ENCODE assay signal across 1 cellular context in the genomic region with DNA sequence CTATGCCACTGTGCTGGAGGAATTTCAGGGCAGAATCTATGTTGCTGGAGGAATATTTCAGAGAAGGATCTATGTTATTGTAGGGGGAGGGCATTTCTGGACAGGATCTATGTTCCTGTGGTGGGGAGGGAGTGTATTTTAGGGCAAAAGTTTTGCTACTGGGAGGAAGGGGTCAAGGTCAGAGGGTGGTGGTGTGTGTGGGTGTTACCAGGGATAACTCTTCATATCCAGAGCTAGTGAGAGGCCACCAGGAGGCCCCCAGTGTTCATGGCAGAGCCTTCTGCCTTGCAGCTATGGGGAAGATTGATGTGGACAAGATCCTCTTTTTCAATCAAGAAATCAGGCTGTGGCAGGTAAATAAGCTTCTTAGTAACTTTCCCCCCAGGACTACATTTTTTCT.
A peak's percentile ranks its signal among the peaks of the same experiment; 100 is the strongest.
TF ChIP-seq lines count a peak whose summit lies in the region.

No MANE protein-coding gene starts in this region.

TF ChIP-seq in HepG2, 621 proteins besides CTCF, POLR2A, EP300 and RAD21:
- TF ChIP-seq REL (CRISPR knock-in tag; conservative IDR thresholded peaks at IDR 0.05) (no peak), ZNF747 (CRISPR knock-in tag; IDR thresholded peaks at IDR 0.05; ENCODE audit: borderline replicate concordance) (no peak), ZNF138 (CRISPR knock-in tag; IDR thresholded peaks at IDR 0.05; ENCODE audit: low read depth) (no peak), REXO4 (CRISPR knock-in tag; IDR thresholded peaks at IDR 0.05; ENCODE audit: borderline replicate concordance) (no peak), FOSL1 (CRISPR knock-in tag; IDR thresholded peaks at IDR 0.05; ENCODE audit: borderline replicate concordance) (no peak), ZNF652 (CRISPR knock-in tag; IDR thresholded peaks at IDR 0.05; ENCODE audit: borderline replicate concordance, low read depth) (no peak), NFIC (IDR thresholded peaks at IDR 0.05; ENCODE audit: low read length) (no peak), ZFY (CRISPR knock-in tag; IDR thresholded peaks at IDR 0.05) (no peak), SIX1 (CRISPR knock-in tag; IDR thresholded peaks at IDR 0.05; ENCODE audit: borderline replicate concordance) (no peak), NR2F1 (CRISPR knock-in tag; IDR thresholded peaks at IDR 0.05) (0 out of 4 replicates have a peak, but pooled peaks of 1 of the 2 experiments have one; percentile 26), MIER3 (CRISPR knock-in tag; IDR thresholded peaks at IDR 0.05; ENCODE audit: borderline replicate concordance) (no peak), ZSCAN22 (CRISPR knock-in tag; IDR thresholded peaks at IDR 0.05) (no peak), HOXA5 (CRISPR knock-in tag; IDR thresholded peaks at IDR 0.05) (no peak), KDM5A (IDR thresholded peaks at IDR 0.05; ENCODE audit: borderline replicate concordance, low read length) (no peak), RARA (CRISPR knock-in tag; IDR thresholded peaks at IDR 0.05) (0 out of 2 replicates have a peak, but pooled peaks have one; percentile 26), SALL1 (CRISPR knock-in tag; IDR thresholded peaks at IDR 0.05) (no peak), ZNF121 (CRISPR knock-in tag; IDR thresholded peaks at IDR 0.05) (no peak), SMYD3 (CRISPR knock-in tag; IDR thresholded peaks at IDR 0.05) (no peak), NR2F6 (IDR thresholded peaks at IDR 0.05) (no peak), NR2F6 (CRISPR knock-in tag; IDR thresholded peaks at IDR 0.05) (peak; percentile 81), NPAS2 (CRISPR knock-in tag; IDR thresholded peaks at IDR 0.05; ENCODE audit: borderline replicate concordance) (no peak), FOXJ3 (CRISPR knock-in tag; IDR thresholded peaks at IDR 0.05; ENCODE audit: borderline replicate concordance) (no peak), JUNB (CRISPR knock-in tag; IDR thresholded peaks at IDR 0.05; ENCODE audit: borderline replicate concordance) (no peak), ZIK1 (CRISPR knock-in tag; IDR thresholded peaks at IDR 0.05; ENCODE audit: borderline replicate concordance, low read depth) (no peak), SP1 (IDR thresholded peaks at IDR 0.05) (no peak), SP1 (CRISPR knock-in tag; IDR thresholded peaks at IDR 0.05) (no peak)
- TF ChIP-seq, protein P1, sequence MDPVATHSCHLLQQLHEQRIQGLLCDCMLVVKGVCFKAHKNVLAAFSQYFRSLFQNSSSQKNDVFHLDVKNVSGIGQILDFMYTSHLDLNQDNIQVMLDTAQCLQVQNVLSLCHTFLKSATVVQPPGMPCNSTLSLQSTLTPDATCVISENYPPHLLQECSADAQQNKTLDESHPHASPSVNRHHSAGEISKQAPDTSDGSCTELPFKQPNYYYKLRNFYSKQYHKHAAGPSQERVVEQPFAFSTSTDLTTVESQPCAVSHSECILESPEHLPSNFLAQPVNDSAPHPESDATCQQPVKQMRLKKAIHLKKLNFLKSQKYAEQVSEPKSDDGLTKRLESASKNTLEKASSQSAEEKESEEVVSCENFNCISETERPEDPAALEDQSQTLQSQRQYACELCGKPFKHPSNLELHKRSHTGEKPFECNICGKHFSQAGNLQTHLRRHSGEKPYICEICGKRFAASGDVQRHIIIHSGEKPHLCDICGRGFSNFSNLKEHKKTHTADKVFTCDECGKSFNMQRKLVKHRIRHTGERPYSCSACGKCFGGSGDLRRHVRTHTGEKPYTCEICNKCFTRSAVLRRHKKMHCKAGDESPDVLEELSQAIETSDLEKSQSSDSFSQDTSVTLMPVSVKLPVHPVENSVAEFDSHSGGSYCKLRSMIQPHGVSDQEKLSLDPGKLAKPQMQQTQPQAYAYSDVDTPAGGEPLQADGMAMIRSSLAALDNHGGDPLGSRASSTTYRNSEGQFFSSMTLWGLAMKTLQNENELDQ (CRISPR knock-in tag; IDR thresholded peaks at IDR 0.05; ENCODE audit: borderline replicate concordance), result no peak
- TF ChIP-seq, protein P2, sequence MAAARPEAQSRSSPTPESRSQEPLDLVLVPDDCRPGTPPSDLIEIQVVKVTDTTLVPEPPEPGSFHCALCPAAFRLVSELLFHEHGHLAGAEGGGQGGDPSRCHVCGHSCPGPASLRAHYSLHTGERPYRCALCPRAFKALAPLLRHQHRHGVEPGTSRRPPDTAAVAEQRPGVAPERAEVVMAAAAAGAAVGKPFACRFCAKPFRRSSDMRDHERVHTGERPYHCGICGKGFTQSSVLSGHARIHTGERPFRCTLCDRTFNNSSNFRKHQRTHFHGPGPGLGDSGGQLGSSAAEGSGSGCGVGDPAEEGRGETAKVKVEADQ (CRISPR knock-in tag; IDR thresholded peaks at IDR 0.05; ENCODE audit: borderline replicate concordance), result no peak
- TF ChIP-seq, protein P3, sequence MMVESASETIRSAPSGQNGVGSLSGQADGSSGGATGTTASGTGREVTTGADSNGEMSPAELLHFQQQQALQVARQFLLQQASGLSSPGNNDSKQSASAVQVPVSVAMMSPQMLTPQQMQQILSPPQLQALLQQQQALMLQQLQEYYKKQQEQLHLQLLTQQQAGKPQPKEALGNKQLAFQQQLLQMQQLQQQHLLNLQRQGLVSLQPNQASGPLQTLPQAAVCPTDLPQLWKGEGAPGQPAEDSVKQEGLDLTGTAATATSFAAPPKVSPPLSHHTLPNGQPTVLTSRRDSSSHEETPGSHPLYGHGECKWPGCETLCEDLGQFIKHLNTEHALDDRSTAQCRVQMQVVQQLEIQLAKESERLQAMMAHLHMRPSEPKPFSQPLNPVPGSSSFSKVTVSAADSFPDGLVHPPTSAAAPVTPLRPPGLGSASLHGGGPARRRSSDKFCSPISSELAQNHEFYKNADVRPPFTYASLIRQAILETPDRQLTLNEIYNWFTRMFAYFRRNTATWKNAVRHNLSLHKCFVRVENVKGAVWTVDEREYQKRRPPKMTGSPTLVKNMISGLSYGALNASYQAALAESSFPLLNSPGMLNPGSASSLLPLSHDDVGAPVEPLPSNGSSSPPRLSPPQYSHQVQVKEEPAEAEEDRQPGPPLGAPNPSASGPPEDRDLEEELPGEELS (CRISPR knock-in tag; IDR thresholded peaks at IDR 0.05), result no peak
- TF ChIP-seq, protein P4, sequence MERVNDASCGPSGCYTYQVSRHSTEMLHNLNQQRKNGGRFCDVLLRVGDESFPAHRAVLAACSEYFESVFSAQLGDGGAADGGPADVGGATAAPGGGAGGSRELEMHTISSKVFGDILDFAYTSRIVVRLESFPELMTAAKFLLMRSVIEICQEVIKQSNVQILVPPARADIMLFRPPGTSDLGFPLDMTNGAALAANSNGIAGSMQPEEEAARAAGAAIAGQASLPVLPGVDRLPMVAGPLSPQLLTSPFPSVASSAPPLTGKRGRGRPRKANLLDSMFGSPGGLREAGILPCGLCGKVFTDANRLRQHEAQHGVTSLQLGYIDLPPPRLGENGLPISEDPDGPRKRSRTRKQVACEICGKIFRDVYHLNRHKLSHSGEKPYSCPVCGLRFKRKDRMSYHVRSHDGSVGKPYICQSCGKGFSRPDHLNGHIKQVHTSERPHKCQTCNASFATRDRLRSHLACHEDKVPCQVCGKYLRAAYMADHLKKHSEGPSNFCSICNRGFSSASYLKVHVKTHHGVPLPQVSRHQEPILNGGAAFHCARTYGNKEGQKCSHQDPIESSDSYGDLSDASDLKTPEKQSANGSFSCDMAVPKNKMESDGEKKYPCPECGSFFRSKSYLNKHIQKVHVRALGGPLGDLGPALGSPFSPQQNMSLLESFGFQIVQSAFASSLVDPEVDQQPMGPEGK (CRISPR knock-in tag; IDR thresholded peaks at IDR 0.05), result peak; percentile 66
- TF ChIP-seq, protein P5, sequence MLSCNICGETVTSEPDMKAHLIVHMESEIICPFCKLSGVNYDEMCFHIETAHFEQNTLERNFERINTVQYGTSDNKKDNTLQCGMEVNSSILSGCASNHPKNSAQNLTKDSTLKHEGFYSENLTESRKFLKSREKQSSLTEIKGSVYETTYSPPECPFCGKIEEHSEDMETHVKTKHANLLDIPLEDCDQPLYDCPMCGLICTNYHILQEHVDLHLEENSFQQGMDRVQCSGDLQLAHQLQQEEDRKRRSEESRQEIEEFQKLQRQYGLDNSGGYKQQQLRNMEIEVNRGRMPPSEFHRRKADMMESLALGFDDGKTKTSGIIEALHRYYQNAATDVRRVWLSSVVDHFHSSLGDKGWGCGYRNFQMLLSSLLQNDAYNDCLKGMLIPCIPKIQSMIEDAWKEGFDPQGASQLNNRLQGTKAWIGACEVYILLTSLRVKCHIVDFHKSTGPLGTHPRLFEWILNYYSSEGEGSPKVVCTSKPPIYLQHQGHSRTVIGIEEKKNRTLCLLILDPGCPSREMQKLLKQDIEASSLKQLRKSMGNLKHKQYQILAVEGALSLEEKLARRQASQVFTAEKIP (CRISPR knock-in tag; IDR thresholded peaks at IDR 0.05; ENCODE audit: borderline replicate concordance), result no peak
